In genomic region chr15:56989411-56989924, GRCh38 we compare ENCODE assay signal across 14 cellular contexts.
DNase-seq lines count a peak whose midpoint lies in the region; ATAC-seq, FAIRE-seq and TF ChIP-seq lines count a peak whose summit lies in the region.
"Had no signal": no experiment of that assay in that cellular context is flagged by ENCODE, and none has a peak within 500 bp of the region (broad histone marks: within the 10 kb centered on the region; RNA-seq: fewer than 3 reads in every experiment).

No MANE protein-coding gene starts in this region.

- H3K27ac ChIP-seq in BLaER1 (no peak overlapping the region), esophagus muscularis mucosa (replicated peaks in 1 of 4) (no peak overlapping the region)

- peaks cover 3% of the 10 kb centered on the region for H3K36me3 Mint-ChIP-seq in T-helper 17 cell (ENCODE audit: low read depth)

- H3K9ac ChIP-seq in BLaER1 = no peak overlapping the region

- peaks cover 33% of the 10 kb centered on the region for H3K36me3 ChIP-seq in BLaER1
- H3K36me3 ChIP-seq in esophagus muscularis mucosa = peaks cover 0 to 6% (median 0%) of the 10 kb centered on the region in 4 donors

- WGBS in esophagus muscularis mucosa = 86% methylated on average over 1 of the region's 1 CpG

- peak overlapping the region; percentile 7; the same call in 1 of the 2 replicates for H3K4me2 ChIP-seq in BLaER1

- FAIRE-seq in H54 (lab: Jason Lieb, UNC) = peak; percentile 6

- ATAC-seq in T-helper 17 cell (no peak), left ventricle myocardium superior (peak; percentile 69), GM18873 (IDR thresholded peaks at IDR 0.05; ENCODE audit: low FRiP score, unreplicated experiment) (no peak), HG03039 (IDR thresholded peaks at IDR 0.05; ENCODE audit: unreplicated experiment) (no peak), GM19035 (IDR thresholded peaks at IDR 0.05; ENCODE audit: unreplicated experiment) (no peak)
- ATAC-seq: effector memory CD8-positive, alpha-beta T cell had no signal

- H3K27ac Mint-ChIP-seq in T-helper 17 cell = peak overlapping the region; percentile 29
- H3K27ac Mint-ChIP-seq: B cell; T-helper 1 cell treated with Interleukin-12 subunit alpha and Interleukin-12 subunit beta and Interleukin-4 antibody, amounts not matched to agents 30 μg/mL and 1 μg/mL, for 36 hours had no signal

- DNase-seq in H54 (ENCODE audit: insufficient read length, low spot score) (no peak), T-helper 17 cell (no peak), left ventricle myocardium superior (no peak), esophagus muscularis mucosa (ENCODE audit: extremely low spot score) (no peak)
- DNase-seq: effector memory CD8-positive, alpha-beta T cell; GDM1; MG63; NCI-H446 treated with DMSO at 0.1 percent for 48 hours had no signal

- TF ChIP-seq POLR2A in H54 (IDR thresholded peaks at IDR 0.05; ENCODE audit: low read depth, low read length) (no peak), esophagus muscularis mucosa (IDR thresholded peaks at IDR 0.05; ENCODE audit: low read depth) (no peak)

- H3K27me3 ChIP-seq in BLaER1 (no peaks in the 10 kb centered on the region), esophagus muscularis mucosa (no peaks in the 10 kb centered on the region)
- H3K27me3 ChIP-seq: MG63 had no signal

- H3K9me3 ChIP-seq in BLaER1 = peaks cover 12% of the 10 kb centered on the region
- no peaks in the 10 kb centered on the region for H3K9me3 ChIP-seq in T-helper 17 cell (ENCODE audit: control insufficient read depth, low read length, poor library complexity, severe bottlenecking)
- no peaks in the 10 kb centered on the region for H3K9me3 ChIP-seq in esophagus muscularis mucosa

- TF ChIP-seq EP300 in esophagus muscularis mucosa (IDR thresholded peaks at IDR 0.05) = no peak

- H3K4me3 Mint-ChIP-seq in T-helper 17 cell = no peak overlapping the region
- H3K4me3 Mint-ChIP-seq: B cell; effector memory CD8-positive, alpha-beta T cell; T-helper 1 cell treated with Interleukin-12 subunit alpha and Interleukin-12 subunit beta and Interleukin-4 antibody, amounts not matched to agents 30 μg/mL and 1 μg/mL, for 36 hours had no signal

- no peaks in the 10 kb centered on the region for H3K27me3 Mint-ChIP-seq in T-helper 17 cell
- H3K27me3 Mint-ChIP-seq: B cell; effector memory CD8-positive, alpha-beta T cell had no signal

- peaks cover 30% of the 10 kb centered on the region for H3K4me1 Mint-ChIP-seq in T-helper 17 cell

- no peak overlapping the region for H3K4me3 ChIP-seq in BLaER1
- no peak overlapping the region for H3K4me3 ChIP-seq in esophagus muscularis mucosa
- H3K4me3 ChIP-seq: MG63 had no signal

- TF ChIP-seq CTCF in esophagus muscularis mucosa (IDR thresholded peaks at IDR 0.05) = no peak

- H4K20me1 ChIP-seq in BLaER1 = peaks cover 65% of the 10 kb centered on the region

- H3K4me1 ChIP-seq in BLaER1 (peaks cover 51% of the 10 kb centered on the region), esophagus muscularis mucosa (peaks cover 30 to 50% (median 45%) of the 10 kb centered on the region in 4 donors)

- intact Hi-C loops in left ventricle myocardium superior (cut with micrococcal nuclease) = no loop called here
- intact Hi-C loops in esophagus muscularis mucosa (cut with DNase I) = no loop called here
